In the genomic region with DNA sequence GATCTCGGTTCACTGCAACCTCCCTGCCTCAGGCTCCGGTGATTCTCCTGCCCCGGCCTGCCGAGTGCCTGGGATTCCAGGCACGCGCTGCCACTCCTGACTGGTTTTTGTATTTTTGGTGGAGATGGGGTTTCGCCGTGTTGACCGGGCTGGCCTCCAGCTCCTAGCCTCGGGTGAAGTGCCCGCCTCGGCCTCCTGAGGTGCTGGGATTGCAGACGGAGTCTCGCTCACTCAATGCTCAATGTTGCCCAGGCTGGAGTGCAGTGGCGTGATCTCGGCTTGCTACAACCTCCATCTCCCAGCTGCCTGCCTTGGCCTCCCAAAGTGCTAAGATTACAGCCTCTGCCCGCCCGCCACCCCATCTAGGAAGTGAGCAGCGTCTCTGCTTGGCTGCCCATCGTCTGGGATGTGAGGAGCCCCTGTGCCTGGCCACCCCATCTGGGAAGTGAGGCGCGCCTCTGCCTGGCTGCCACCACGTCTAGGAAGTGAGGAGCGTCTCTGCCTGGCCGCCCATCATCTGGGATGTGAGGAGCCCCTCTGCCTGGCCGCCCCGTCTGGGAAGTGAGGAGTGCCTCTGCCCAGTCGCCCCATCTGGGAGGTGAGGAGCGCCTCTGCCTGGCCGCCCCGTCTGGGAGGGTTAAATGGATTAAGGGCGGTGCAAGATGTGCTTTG, we compare ENCODE assay signal across 15 cellular contexts. TPM values are rescaled to one million over a fixed set of nuclear protein-coding genes. Genes with fewer than 3 reads are reported as not detected.
"Had no signal": no experiment of that assay in that cellular context is flagged by ENCODE, and none has a peak within 500 bp of the region (broad histone marks: within the 10 kb centered on the region; RNA-seq: fewer than 3 reads in every experiment).

No MANE protein-coding gene starts in this region.

RNA-seq across cellular contexts. Expression of gene SLC47A2, which starts 31.3 kb away (rescaled TPM):
- total RNA-seq: activated B cell treated with CpG ODN at 0.5 μM for 24 hours; activated CD4-positive, alpha-beta memory T cell treated with anti-CD3 and anti-CD28 coated beads for 36 hours; activated CD4-positive, alpha-beta memory T cell treated with anti-CD3 and anti-CD28 coated beads, Interleukin-2, amount 10 ng/mL, durations not matched to agents 7 days and 5 days; activated CD4-positive, alpha-beta T cell treated with anti-CD3 and anti-CD28 coated beads for 36 hours; activated CD4-positive, alpha-beta T cell treated with anti-CD3 and anti-CD28 coated beads, Interleukin-2, amount 10 ng/mL, durations not matched to agents 24 days and 14 days; activated CD4-positive, alpha-beta T cell treated with anti-CD3 and anti-CD28 coated beads, Interleukin-2, amount 10 ng/mL, durations not matched to agents 7 days and 5 days; activated CD8-positive, alpha-beta memory T cell treated with anti-CD3 and anti-CD28 coated beads for 36 hours; activated CD8-positive, alpha-beta memory T cell treated with anti-CD3 and anti-CD28 coated beads, Interleukin-2, amount 10 ng/mL, durations not matched to agents 7 days and 5 days; activated CD8-positive, alpha-beta T cell treated with anti-CD3 and anti-CD28 coated beads for 36 hours; activated CD8-positive, alpha-beta T cell treated with anti-CD3 and anti-CD28 coated beads, Interleukin-2, amount 10 ng/mL, durations not matched to agents 7 days and 5 days; T-cell; T-helper 1 cell treated with Interleukin-12 subunit alpha and Interleukin-12 subunit beta and Interleukin-4 antibody, amounts not matched to agents 30 ng/mL and 1 ng/mL, for 36 hours; T-helper 17 cell; T-helper 2 cell treated with Interferon-gamma antibody and Interleukin-4, amounts not matched to agents 100 ng/mL and 5 ng/mL, for 36 hours; WTC11 had no signal
